ENCODE assay signal across 1 cellular context in genomic region chr2:152174574-152174973, GRCh38.
TF ChIP-seq lines count a peak whose summit lies in the region.

No MANE protein-coding gene starts in this region.

TF ChIP-seq in HepG2, 621 proteins besides CTCF, POLR2A, EP300 and RAD21 (continued from another document):
- TF ChIP-seq AFF4 (CRISPR knock-in tag; IDR thresholded peaks at IDR 0.05) = no peak
- peak; percentile 43; the same call in 1 of the 2 replicates for TF ChIP-seq ZNF770 (CRISPR knock-in tag; IDR thresholded peaks at IDR 0.05)
- TF ChIP-seq CCAR2 (optimal IDR thresholded peaks at IDR 0.05; ENCODE audit: low read depth, low read length) = no peak
- TF ChIP-seq ZNF329 (CRISPR knock-in tag; IDR thresholded peaks at IDR 0.05; ENCODE audit: low read depth) = no peak
- peak; percentile 95 for TF ChIP-seq ZNF121 (CRISPR knock-in tag; IDR thresholded peaks at IDR 0.05)
- TF ChIP-seq MAFK (conservative IDR thresholded peaks at IDR 0.05 in 1 of 2, IDR thresholded peaks at IDR 0.05 in 1 of 2; ENCODE audit: low read length in 2 of 2) = 0 out of 4 replicates have a peak, but pooled peaks of 1 of the 2 experiments have one; percentile 3
- no peak for TF ChIP-seq ZNF17 (CRISPR knock-in tag; IDR thresholded peaks at IDR 0.05)
- no peak for TF ChIP-seq ZNF766 (CRISPR knock-in tag; IDR thresholded peaks at IDR 0.05; ENCODE audit: borderline replicate concordance)
- no peak for TF ChIP-seq MYPOP (CRISPR knock-in tag; IDR thresholded peaks at IDR 0.05)
- TF ChIP-seq SMAD9 (CRISPR knock-in tag; IDR thresholded peaks at IDR 0.05) = no peak
- no peak for TF ChIP-seq ZNF432 (CRISPR knock-in tag; IDR thresholded peaks at IDR 0.05; ENCODE audit: borderline replicate concordance)
- TF ChIP-seq ZFYVE20 (CRISPR knock-in tag; IDR thresholded peaks at IDR 0.05; ENCODE audit: borderline replicate concordance, low read depth) = no peak
- TF ChIP-seq POGK (CRISPR knock-in tag; conservative IDR thresholded peaks at IDR 0.05) = no peak
- no peak for TF ChIP-seq MXD1 (CRISPR knock-in tag; IDR thresholded peaks at IDR 0.05)
- TF ChIP-seq ZNF580 (CRISPR knock-in tag; IDR thresholded peaks at IDR 0.05; ENCODE audit: borderline replicate concordance, low read depth) = no peak
- TF ChIP-seq HNRNPK (IDR thresholded peaks at IDR 0.05; ENCODE audit: low read depth, low read length, poor library complexity, severe bottlenecking) = peak; percentile 23
- TF ChIP-seq ZFP1 (CRISPR knock-in tag; IDR thresholded peaks at IDR 0.05) = no peak
- no peak for TF ChIP-seq ZSCAN21 (CRISPR knock-in tag; IDR thresholded peaks at IDR 0.05; ENCODE audit: borderline replicate concordance)
- TF ChIP-seq ZFP36L1 (CRISPR knock-in tag; IDR thresholded peaks at IDR 0.05) = no peak
- TF ChIP-seq MLX (CRISPR knock-in tag; IDR thresholded peaks at IDR 0.05) = no peak
- no peak for TF ChIP-seq TCF12 (IDR thresholded peaks at IDR 0.05)
- no peak for TF ChIP-seq TCF12 (CRISPR knock-in tag; IDR thresholded peaks at IDR 0.05)
- no peak for TF ChIP-seq NFYB (CRISPR knock-in tag; IDR thresholded peaks at IDR 0.05)
- TF ChIP-seq NFE2L1 (CRISPR knock-in tag; IDR thresholded peaks at IDR 0.05; ENCODE audit: borderline replicate concordance) = no peak
- no peak for TF ChIP-seq KDM5A (IDR thresholded peaks at IDR 0.05; ENCODE audit: borderline replicate concordance, low read length)
- TF ChIP-seq PREB (CRISPR knock-in tag; IDR thresholded peaks at IDR 0.05) = no peak
- TF ChIP-seq SIX1 (CRISPR knock-in tag; IDR thresholded peaks at IDR 0.05; ENCODE audit: borderline replicate concordance) = no peak
- no peak for TF ChIP-seq JUNB (CRISPR knock-in tag; IDR thresholded peaks at IDR 0.05; ENCODE audit: borderline replicate concordance)
- no peak for TF ChIP-seq ZNF350 (CRISPR knock-in tag; IDR thresholded peaks at IDR 0.05; ENCODE audit: borderline replicate concordance, low read depth)
- no peak for TF ChIP-seq ZNF30 (CRISPR knock-in tag; IDR thresholded peaks at IDR 0.05)
- no peak for TF ChIP-seq TAF15 (IDR thresholded peaks at IDR 0.05; ENCODE audit: low read depth, low read length, poor library complexity, severe bottlenecking)
- TF ChIP-seq PRPF4 (IDR thresholded peaks at IDR 0.05; ENCODE audit: low read depth, low read length, poor library complexity, severe bottlenecking) = no peak
- TF ChIP-seq PAX8 (CRISPR knock-in tag; IDR thresholded peaks at IDR 0.05; ENCODE audit: borderline replicate concordance) = no peak
- TF ChIP-seq NR3C1 (CRISPR knock-in tag; IDR thresholded peaks at IDR 0.05) = no peak
- no peak for TF ChIP-seq RNF219 (CRISPR knock-in tag; IDR thresholded peaks at IDR 0.05)
- TF ChIP-seq ELK4 (CRISPR knock-in tag; IDR thresholded peaks at IDR 0.05; ENCODE audit: borderline replicate concordance) = no peak
- no peak for TF ChIP-seq ZKSCAN8 (CRISPR knock-in tag; IDR thresholded peaks at IDR 0.05; ENCODE audit: borderline replicate concordance)
- TF ChIP-seq ETS1 (CRISPR knock-in tag; IDR thresholded peaks at IDR 0.05) = no peak
